In the genomic region with DNA sequence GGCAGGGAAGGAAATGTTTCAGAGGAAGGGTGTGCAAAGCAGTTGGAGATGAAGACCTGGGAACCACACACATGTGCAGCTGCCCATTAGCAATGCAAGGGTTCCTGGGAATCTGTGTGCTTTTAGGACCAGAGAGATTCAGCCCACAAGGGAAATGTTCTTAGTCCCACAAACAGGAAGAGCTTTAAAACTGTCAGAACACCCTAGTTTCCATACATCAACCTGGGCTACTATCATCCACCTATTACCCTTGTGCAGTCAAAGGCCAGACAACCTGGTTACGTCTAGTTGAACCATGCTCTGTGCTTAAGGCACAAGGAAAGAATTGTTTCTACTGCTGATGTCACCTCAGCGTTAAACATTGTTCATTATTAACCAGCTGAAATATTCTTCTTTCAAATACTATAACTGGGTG, we compare ENCODE assay signal across 13 cellular contexts. TPM values are rescaled to one million over a fixed set of nuclear protein-coding genes. Genes with fewer than 3 reads are reported as not detected.
DNase-seq lines count a peak whose midpoint lies in the region; ATAC-seq and TF ChIP-seq lines count a peak whose summit lies in the region.
"Had no signal": no experiment of that assay in that cellular context is flagged by ENCODE, and none has a peak within 500 bp of the region (broad histone marks: within the 10 kb centered on the region; RNA-seq: fewer than 3 reads in every experiment).

No MANE protein-coding gene starts in this region.

- no peaks in the 10 kb centered on the region for H3K27me3 ChIP-seq in sigmoid colon
- H3K27me3 ChIP-seq: suprapubic skin had no signal

- intact Hi-C loops in MCF 10A (cut with micrococcal nuclease) (loop anchor here (10.0 kb wide), 2 partner anchors 144 to 324 kb away; no protein-coding TSS in a partner anchor), sigmoid colon (cut with DNase I) (loop anchor here (10.0 kb wide), 3 partner anchors 274 to 346 kb away; a partner anchor contains a TSS)

- peaks cover 0 to 78% (median 70%) of the 10 kb centered on the region in 4 donors for H3K4me1 ChIP-seq in sigmoid colon

- TF ChIP-seq POLR2A in GM19099 (IDR thresholded peaks at IDR 0.05; ENCODE audit: extremely low read depth, insufficient read length, low read depth): peak; percentile 29
- TF ChIP-seq POLR2A in sigmoid colon (IDR thresholded peaks at IDR 0.05): no peak

- peaks cover 52% of the 10 kb centered on the region for H3K4me1 Mint-ChIP-seq in MCF 10A (ENCODE audit: insufficient read depth, unreplicated experiment)

- H3K27ac ChIP-seq in sigmoid colon: peak overlapping the region in 3 of 4 donors; percentile 36 to 73 (median 41)
- H3K27ac ChIP-seq: esophagus squamous epithelium, suprapubic skin had no signal

- no peaks in the 10 kb centered on the region for H3K9me3 Mint-ChIP-seq in MCF 10A (ENCODE audit: unreplicated experiment)

- no peaks in the 10 kb centered on the region for H3K27me3 Mint-ChIP-seq in MCF 10A (ENCODE audit: insufficient read depth, unreplicated experiment)

- DNase-seq in MCF 10A (ENCODE audit: unreplicated experiment) (no peak), sigmoid colon (no peak), foreskin fibroblast (no peak)
- no peak for DNase-seq in stimulated activated naive CD4-positive, alpha-beta T cell (lab: John Stamatoyannopoulos, UW)
- no peak for DNase-seq in effector CD8-positive, alpha-beta T cell (lab: John Stamatoyannopoulos, UW)
- DNase-seq: DMS153, esophagus squamous epithelium, kidney, nucleus accumbens had no signal

- no peak overlapping the region for H3K4me3 ChIP-seq in sigmoid colon
- H3K4me3 ChIP-seq in foreskin fibroblast (ENCODE audit: low read depth in 1 of 2, low read length in 2 of 2): no peak overlapping the region
- H3K4me3 ChIP-seq: esophagus squamous epithelium, suprapubic skin had no signal

- 16 to 69% methylated on average over 2 of the region's 2 CpGs for WGBS in sigmoid colon, 2 donors

- H3K4me3 Mint-ChIP-seq in MCF 10A (ENCODE audit: unreplicated experiment): no peak overlapping the region

- peak; percentile 24 for ATAC-seq in HG03159 (IDR thresholded peaks at IDR 0.05; ENCODE audit: unreplicated experiment)
- no peak for ATAC-seq in HG02763 (IDR thresholded peaks at IDR 0.05; ENCODE audit: unreplicated experiment)

- no peak for TF ChIP-seq CTCF in MCF 10A (IDR thresholded peaks at IDR 0.05; ENCODE audit: unreplicated experiment)
- no peak for TF ChIP-seq CTCF in sigmoid colon (IDR thresholded peaks at IDR 0.05)
- no peak for TF ChIP-seq CTCF in foreskin fibroblast (IDR thresholded peaks at IDR 0.05; ENCODE audit: low read depth, low read length)

- H3K27ac Mint-ChIP-seq in MCF 10A (ENCODE audit: low read depth, unreplicated experiment): peak overlapping the region; percentile 78

- CTCF ChIA-PET in MCF 10A (lab: Yijun Ruan, JAX): interaction anchor here (0.6 to 1.4 kb wide), 6 partner anchors 13 to 324 kb away, joined by 3 to 4 read pairs (median 3); no protein-coding TSS in a partner anchor

- no peaks in the 10 kb centered on the region for H3K36me3 ChIP-seq in sigmoid colon
- H3K36me3 ChIP-seq: esophagus squamous epithelium, suprapubic skin had no signal

- H3K9me3 ChIP-seq in sigmoid colon: no peaks in the 10 kb centered on the region
- H3K9me3 ChIP-seq: esophagus squamous epithelium, suprapubic skin had no signal

- no peak for TF ChIP-seq EP300 in sigmoid colon (IDR thresholded peaks at IDR 0.05)

- peaks cover 21% of the 10 kb centered on the region for H3K36me3 Mint-ChIP-seq in MCF 10A (ENCODE audit: insufficient read depth, unreplicated experiment)

- BruUV-seq in MCF 10A (replicated peaks; lab: Mats Ljungman, UMichigan): no TSS peak

- POLR2A ChIA-PET in MCF 10A (lab: Yijun Ruan, JAX): interaction anchor here (0.7 to 5.5 kb wide), 6 partner anchors 7 to 115 kb away, joined by 3 to 40 read pairs (median 3); a partner anchor contains a TSS

RNA-seq across cellular contexts. Expression of a gene that starts 7.5 kb away (rescaled TPM):
- 45.9 and 93.3 TPM in 2 replicates for total RNA-seq in MCF 10A (2022)
- total RNA-seq in sigmoid colon: 10 to 100 TPM; 21.4 to 34.9 (median 26.6) TPM
- polyA plus RNA-seq in sigmoid colon: 10 to 100 TPM; 10.8 to 21.1 (median 19.0) TPM
